Comparison of ENCODE assay signal across 11 cellular contexts in the genomic region with DNA sequence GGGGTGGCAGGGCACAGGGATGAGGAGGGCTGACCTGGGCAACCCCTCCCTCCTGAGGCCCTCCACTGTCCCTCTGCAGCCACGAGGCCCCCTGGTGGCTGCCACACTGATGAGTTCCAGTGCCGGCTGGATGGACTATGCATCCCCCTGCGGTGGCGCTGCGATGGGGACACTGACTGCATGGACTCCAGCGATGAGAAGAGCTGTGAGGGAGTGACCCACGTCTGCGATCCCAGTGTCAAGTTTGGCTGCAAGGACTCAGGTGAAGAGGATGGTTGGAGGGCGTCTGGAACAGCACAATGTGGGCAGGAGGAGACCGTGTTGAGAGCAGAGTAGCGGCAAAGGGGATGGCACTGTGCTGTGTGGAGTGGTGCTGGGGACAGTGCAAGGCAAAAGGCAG. TPM values are rescaled to one million over a fixed set of nuclear protein-coding genes. Genes with fewer than 3 reads are reported as not detected.
DNase-seq lines count a peak whose midpoint lies in the region; ATAC-seq, FAIRE-seq and TF ChIP-seq lines count a peak whose summit lies in the region.
"Had no signal": no experiment of that assay in that cellular context is flagged by ENCODE, and none has a peak within 500 bp of the region (broad histone marks: within the 10 kb centered on the region; RNA-seq: fewer than 3 reads in every experiment).

No MANE protein-coding gene starts in this region.

- peak; percentile 23 for DNase-seq in Caki2 (ENCODE audit: low read depth)
- no peak for DNase-seq in IMR-90
- DNase-seq in activated naive CD4-positive, alpha-beta T cell treated with anti-CD3 and anti-CD28 coated beads, Interleukin-2, amount 50 U/mL, for 16 hours, result peak; percentile 28
- DNase-seq in keratinocyte (ENCODE audit: low read depth, low spot score), result no peak
- DNase-seq in vagina (ENCODE audit: extremely low spot score in 2 of 2), result no peak
- DNase-seq in activated effector memory CD4-positive, alpha-beta T cell treated with anti-CD3 and anti-CD28 coated beads, Interleukin-2, amount 50 U/mL, for 16 hours, result no peak
- DNase-seq in epidermal melanocyte (ENCODE audit: insufficient read length, low spot score), result no peak

- H4K20me1 ChIP-seq in IMR-90 (ENCODE audit: insufficient read depth, low read length), result peaks cover 39% of the 10 kb centered on the region
- H4K20me1 ChIP-seq in keratinocyte (ENCODE audit: control insufficient read depth, extremely low read depth, insufficient read depth, low read length), result no peaks in the 10 kb centered on the region

- peaks cover 87% of the 10 kb centered on the region for H3K36me3 ChIP-seq in IMR-90 (ENCODE audit: control insufficient read depth, insufficient read depth, low read length)
- peaks cover 3 to 16% of the 10 kb centered on the region in 2 experiments for H3K36me3 ChIP-seq in keratinocyte (ENCODE audit: control insufficient read depth in 2 of 2, extremely low read depth in 1 of 2, insufficient read depth in 2 of 2, low read length in 2 of 2)
- peaks cover 0 to 52% of the 10 kb centered on the region in 2 donors for H3K36me3 ChIP-seq in vagina

- in situ Hi-C loops in Caki2 (cut with HindIII; ENCODE audit: low pct_unique_long_range_greater_than_20kb, low sequenced_read_pairs) (loop anchor here (5.0 kb wide), 1 partner anchor 51 kb away; no protein-coding TSS in a partner anchor), IMR-90 (cut with MboI; ENCODE audit: low sequenced_read_pairs) (no loop called here)

- H2BK120ac ChIP-seq in IMR-90 (ENCODE audit: low read depth, low read length), result no peak overlapping the region

- no peak overlapping the region for H4K5ac ChIP-seq in IMR-90 (ENCODE audit: low read depth, low read length)

- no peak overlapping the region for H3K4me2 ChIP-seq in IMR-90 (ENCODE audit: low read depth, low read length)
- H3K4me2 ChIP-seq in keratinocyte (ENCODE audit: control insufficient read depth, extremely low read depth, insufficient read depth, low read depth, low read length), result no peak overlapping the region

- H3K23ac ChIP-seq in IMR-90 (ENCODE audit: low read depth, low read length), result no peak overlapping the region

- dilution Hi-C loops in IMR-90 (cut with HindIII; ENCODE audit: low sequenced_read_pairs, unreplicated experiment), result no loop called here
- dilution Hi-C loops in keratinocyte (cut with MboI; ENCODE audit: extremely low pct_ligation_motif_present, low sequenced_read_pairs), result loop anchor here (5.0 kb wide), 1 partner anchor 41 kb away; no protein-coding TSS in a partner anchor

- H3K4ac ChIP-seq in IMR-90 (ENCODE audit: low read depth, low read length), result no peak overlapping the region

- peaks cover 5 to 55% of the 10 kb centered on the region in 2 experiments for H3K79me1 ChIP-seq in IMR-90 (ENCODE audit: low read depth in 1 of 2, low read length in 2 of 2)

- H4K8ac ChIP-seq in IMR-90 (ENCODE audit: low read depth in 2 of 2, low read length in 2 of 2), result no peak overlapping the region

- FAIRE-seq in keratinocyte (lab: Jason Lieb, UNC), result no peak

- no peak overlapping the region for H3K14ac ChIP-seq in IMR-90 (replicated peaks; ENCODE audit: low read depth, low read length)

- no peak overlapping the region for H4K91ac ChIP-seq in IMR-90 (ENCODE audit: insufficient read depth, low read depth, low read length)

- 87% methylated on average over 10 of the region's 11 CpGs; no CpG with 5 or more reads in 1 of the 2 experiments for WGBS in IMR-90 (ENCODE audit: extremely low coverage in 2 of 2, insufficient read length in 1 of 2), 2 experiments

- H3K9me1 ChIP-seq in IMR-90 (ENCODE audit: insufficient read depth, low read length) (no peaks in the 10 kb centered on the region; the same call in 1 of the 2 replicates), keratinocyte (ENCODE audit: control insufficient read depth, extremely low read depth, insufficient read depth, low read length) (no peaks in the 10 kb centered on the region)

- no peak overlapping the region for H2AK9ac ChIP-seq in IMR-90 (replicated peaks; ENCODE audit: low read depth, low read length, poor library complexity)

- H3K27me3 ChIP-seq in IMR-90 (ENCODE audit: control insufficient read depth, insufficient read depth, low read length), result no peaks in the 10 kb centered on the region
- H3K27me3 ChIP-seq in keratinocyte (ENCODE audit: control insufficient read depth, extremely low read depth, insufficient read depth, low read length), result no peaks in the 10 kb centered on the region
- H3K27me3 ChIP-seq in vagina, result no peaks in the 10 kb centered on the region

- H3K9ac ChIP-seq in IMR-90 (ENCODE audit: low read depth, low read length) (no peak overlapping the region), keratinocyte (ENCODE audit: control insufficient read depth, extremely low read depth, insufficient read depth, low read length) (no peak overlapping the region)

- H3K9me3 ChIP-seq in IMR-90 (ENCODE audit: control insufficient read depth, insufficient read depth, low read length) (no peaks in the 10 kb centered on the region), keratinocyte (ENCODE audit: control insufficient read depth, low read depth, low read length) (no peaks in the 10 kb centered on the region), vagina (no peaks in the 10 kb centered on the region)

- H2BK15ac ChIP-seq in IMR-90 (ENCODE audit: low read depth, low read length), result no peak overlapping the region

- intact Hi-C loops in IMR-90 (cut with micrococcal nuclease) (no loop called here), vagina (cut with DNase I) (loop anchor here (10.0 kb wide), 1 partner anchor 98 kb away; a partner anchor contains a TSS)

- CTCF ChIA-PET in IMR-90 (lab: Yijun Ruan, JAX), result interaction anchor here (0.9 to 1.3 kb wide), 4 partner anchors 42 to 104 kb away, joined by 3 read pairs; no protein-coding TSS in a partner anchor

- no peak overlapping the region for H2BK20ac ChIP-seq in IMR-90 (ENCODE audit: low read depth, low read length)

- no peak overlapping the region for H2BK5ac ChIP-seq in IMR-90 (ENCODE audit: low read depth, low read length, poor library complexity, severe bottlenecking)

- ATAC-seq in IMR-90 (ENCODE audit: low read depth), result peak; percentile 28; the same call in 1 of the 2 replicates
- no peak for ATAC-seq in GM18498 (IDR thresholded peaks at IDR 0.05; ENCODE audit: unreplicated experiment)

- H3K18ac ChIP-seq in IMR-90 (ENCODE audit: low read depth, low read length), result no peak overlapping the region

- no TSS peak for BruUV-seq in IMR-90 (replicated peaks; lab: Mats Ljungman, UMichigan)

- H2AFZ ChIP-seq in IMR-90 (replicated peaks; ENCODE audit: low read length, poor library complexity), result no peak overlapping the region
- H2AFZ ChIP-seq in keratinocyte (ENCODE audit: control insufficient read depth, low read length), result no peak overlapping the region

- H3K4me3 ChIP-seq in IMR-90 (ENCODE audit: insufficient read depth, low read depth, low read length) (no peak overlapping the region), keratinocyte (ENCODE audit: control insufficient read depth in 2 of 3, extremely low read depth in 1 of 3, insufficient read depth in 2 of 3, low read depth in 1 of 3, low read length in 3 of 3) (no peak overlapping the region), vagina (no peak overlapping the region)

- peak; percentile 50 for TF ChIP-seq CTCF in IMR-90 (conservative IDR thresholded peaks at IDR 0.05; ENCODE audit: low read depth, low read length)
- peak in 2 of 3 experiments; percentile 43 to 55 for TF ChIP-seq CTCF in keratinocyte (optimal IDR thresholded peaks at IDR 0.05 in 1 of 3, IDR thresholded peaks at IDR 0.05 in 1 of 3, conservative IDR thresholded peaks at IDR 0.05 in 1 of 3; ENCODE audit: extremely low read depth in 1 of 3, insufficient read depth in 2 of 3, low read length in 3 of 3)
- TF ChIP-seq CTCF in vagina (IDR thresholded peaks at IDR 0.05), result peak in 1 of 3 experiments; percentile 16

- no peak overlapping the region for H3K56ac ChIP-seq in IMR-90 (ENCODE audit: extremely low read depth, insufficient read depth, low read length)

- H3K4me1 ChIP-seq in IMR-90 (ENCODE audit: control insufficient read depth, insufficient read depth, low read length), result peaks cover 8% of the 10 kb centered on the region
- peaks cover 48% of the 10 kb centered on the region for H3K4me1 ChIP-seq in keratinocyte (ENCODE audit: control insufficient read depth, extremely low read depth, insufficient read depth, low read length)
- peaks cover 77% of the 10 kb centered on the region for H3K4me1 ChIP-seq in vagina

- no peak overlapping the region for H3K27ac ChIP-seq in IMR-90 (ENCODE audit: insufficient read depth, low read length)
- H3K27ac ChIP-seq in keratinocyte (ENCODE audit: control insufficient read depth, insufficient read depth, low read length), result no peak overlapping the region
- H3K27ac ChIP-seq in vagina, result peak overlapping the region; percentile 69

- H2AK5ac ChIP-seq in IMR-90 (ENCODE audit: low read depth, low read length), result no peak overlapping the region

- TF ChIP-seq POLR2A in IMR-90 (IDR thresholded peaks at IDR 0.05; ENCODE audit: low read depth, low read length) (no peak), vagina (IDR thresholded peaks at IDR 0.05) (no peak)

- H3K79me2 ChIP-seq in keratinocyte (ENCODE audit: control insufficient read depth, insufficient read depth, low read length), result no peaks in the 10 kb centered on the region

- POLR2A ChIA-PET in IMR-90 (lab: Charles Lee; ENCODE audit: unreplicated experiment), result no interaction called here

- TF ChIP-seq RAD21 in IMR-90 (IDR thresholded peaks at IDR 0.05; ENCODE audit: low read length), result peak; percentile 42

RNA-seq across cellular contexts. Expression of a gene that starts 25.7 kb away (rescaled TPM):
- not detected in 2 replicates for total RNA-seq in Caki2 (2014; rRNA removed; shearing (Covaris generic); ENCODE audit: low replicate concordance)
- total RNA-seq in IMR-90 (2012; rRNA removed), result not detected in 2 replicates
- not detected in 2 replicates for polyA plus RNA-seq in IMR-90 (2012; rRNA removed)
- polyA plus RNA-seq in IMR-90 (2012; cell fraction: cytosol; rRNA removed), result not detected in 2 replicates
- not detected in 2 replicates for polyA plus RNA-seq in IMR-90 (2012; cell fraction: nucleus; rRNA removed; ENCODE audit: low replicate concordance)
- polyA plus RNA-seq in keratinocyte, result not detected in 3 replicates
- not detected for polyA plus RNA-seq in keratinocyte (2011; ENCODE audit: low read depth)
- polyA plus RNA-seq in keratinocyte (2011; cell fraction: cytosol; rRNA removed), result not detected in 2 replicates
- not detected in 2 replicates for polyA plus RNA-seq in keratinocyte (2011; cell fraction: nucleus; rRNA removed)
- not detected in 2 replicates for polyA plus RNA-seq in keratinocyte (2012; ENCODE audit: low replicate concordance)
- not detected in 3 replicates for polyA minus RNA-seq in keratinocyte
- polyA minus RNA-seq in keratinocyte (2011; cell fraction: cytosol; rRNA and poly(A)+ RNA removed), result not detected
- polyA minus RNA-seq in keratinocyte (2011; cell fraction: nucleus; rRNA and poly(A)+ RNA removed), result not detected in 2 replicates
- total RNA-seq in vagina, result not detected
- total RNA-seq: M059J had no signal
- polyA plus RNA-seq: immature natural killer cell, thymus had no signal

RNA-seq across cellular contexts. Expression of a gene that starts 43.5 kb away (rescaled TPM):
- total RNA-seq in Caki2 (2014; rRNA removed; shearing (Covaris generic); ENCODE audit: low replicate concordance), result 0.54 TPM in 1 of 2 replicates, not detected in the other
- total RNA-seq in IMR-90 (2012; rRNA removed) (0.36 and 0.56 TPM in 2 replicates), vagina (3.2 TPM)
- polyA plus RNA-seq in IMR-90 (2012; rRNA removed) (3.3 and 3.8 TPM in 2 replicates), keratinocyte (0.97 to 1.4 TPM (median 1.2 TPM) in 3 replicates)
- polyA plus RNA-seq in IMR-90 (2012; cell fraction: cytosol; rRNA removed), result 4.8 and 7.5 TPM in 2 replicates
- 3.3 and 5.8 TPM in 2 replicates for polyA plus RNA-seq in IMR-90 (2012; cell fraction: nucleus; rRNA removed; ENCODE audit: low replicate concordance)
- polyA plus RNA-seq in keratinocyte (2011; ENCODE audit: low read depth), result 1.2 TPM
- polyA plus RNA-seq in keratinocyte (2011; cell fraction: cytosol; rRNA removed), result 0.66 and 1.9 TPM in 2 replicates
- polyA plus RNA-seq in keratinocyte (2011; cell fraction: nucleus; rRNA removed), result 1.7 and 2.1 TPM in 2 replicates
- 4.3 and 9.2 TPM in 2 replicates for polyA plus RNA-seq in keratinocyte (2012; ENCODE audit: low replicate concordance)
- 1.1 to 3.6 TPM (median 1.1 TPM) in 3 replicates for polyA minus RNA-seq in keratinocyte
- polyA minus RNA-seq in keratinocyte (2011; cell fraction: cytosol; rRNA and poly(A)+ RNA removed), result 8.2 TPM
- polyA minus RNA-seq in keratinocyte (2011; cell fraction: nucleus; rRNA and poly(A)+ RNA removed), result 2.1 and 2.2 TPM in 2 replicates
- polyA plus RNA-seq: immature natural killer cell had no signal

RNA-seq across cellular contexts. Expression of a gene that starts 44.8 kb away (rescaled TPM):
- total RNA-seq in Caki2 (2014; rRNA removed; shearing (Covaris generic); ENCODE audit: low replicate concordance), result 23.5 and 28.4 TPM in 2 replicates
- total RNA-seq in IMR-90 (2012; rRNA removed) (73.1 and 75.5 TPM in 2 replicates), vagina (477 TPM)
- polyA plus RNA-seq in IMR-90 (2012; rRNA removed) (142 and 155 TPM in 2 replicates), keratinocyte (4.9 to 11.3 TPM (median 9.6 TPM) in 3 replicates)
- 119 and 250 TPM in 2 replicates for polyA plus RNA-seq in IMR-90 (2012; cell fraction: cytosol; rRNA removed)
- 252 and 565 TPM in 2 replicates for polyA plus RNA-seq in IMR-90 (2012; cell fraction: nucleus; rRNA removed; ENCODE audit: low replicate concordance)
- 19.2 TPM for polyA plus RNA-seq in keratinocyte (2011; ENCODE audit: low read depth)
- polyA plus RNA-seq in keratinocyte (2011; cell fraction: cytosol; rRNA removed), result 2.6 and 5.7 TPM in 2 replicates
- polyA plus RNA-seq in keratinocyte (2011; cell fraction: nucleus; rRNA removed), result 62.8 and 95.2 TPM in 2 replicates
- 13.4 and 18.9 TPM in 2 replicates for polyA plus RNA-seq in keratinocyte (2012; ENCODE audit: low replicate concordance)
- 69.3 to 132 TPM (median 78.4 TPM) in 3 replicates for polyA minus RNA-seq in keratinocyte
- polyA minus RNA-seq in keratinocyte (2011; cell fraction: cytosol; rRNA and poly(A)+ RNA removed), result 33.6 TPM
- 159 and 202 TPM in 2 replicates for polyA minus RNA-seq in keratinocyte (2011; cell fraction: nucleus; rRNA and poly(A)+ RNA removed)

RNA-seq across cellular contexts. Expression of a gene that starts 56.4 kb away (rescaled TPM):
- total RNA-seq in Caki2 (2014; rRNA removed; shearing (Covaris generic); ENCODE audit: low replicate concordance), result 246 and 291 TPM in 2 replicates
- total RNA-seq in IMR-90 (2012; rRNA removed) (225 and 266 TPM in 2 replicates), vagina (54.0 TPM)
- polyA plus RNA-seq in IMR-90 (2012; rRNA removed) (302 and 364 TPM in 2 replicates), keratinocyte (84.0 to 180 TPM (median 128 TPM) in 3 replicates)
- polyA plus RNA-seq in IMR-90 (2012; cell fraction: cytosol; rRNA removed), result 201 and 323 TPM in 2 replicates
- polyA plus RNA-seq in IMR-90 (2012; cell fraction: nucleus; rRNA removed; ENCODE audit: low replicate concordance), result 303 and 511 TPM in 2 replicates
- polyA plus RNA-seq in keratinocyte (2011; ENCODE audit: low read depth), result 82.9 TPM
- polyA plus RNA-seq in keratinocyte (2011; cell fraction: cytosol; rRNA removed), result 78.8 and 160 TPM in 2 replicates
- polyA plus RNA-seq in keratinocyte (2011; cell fraction: nucleus; rRNA removed), result 115 and 120 TPM in 2 replicates
- polyA plus RNA-seq in keratinocyte (2012; ENCODE audit: low replicate concordance), result 141 and 149 TPM in 2 replicates
- polyA minus RNA-seq in keratinocyte, result 138 to 210 TPM (median 151 TPM) in 3 replicates
- polyA minus RNA-seq in keratinocyte (2011; cell fraction: cytosol; rRNA and poly(A)+ RNA removed), result 125 TPM
- polyA minus RNA-seq in keratinocyte (2011; cell fraction: nucleus; rRNA and poly(A)+ RNA removed), result 64.8 and 69.3 TPM in 2 replicates

Comparison
In these comparisons a context has a peak if more than half of its experiments do, and no peak if none do; other contexts are left out.
1. DNase-seq: peak in Caki2 (single experiment) and activated naive CD4-positive, alpha-beta T cell treated with anti-CD3 and anti-CD28 coated beads, Interleukin-2, amount 50 U/mL, for 16 hours (single experiment); none in IMR-90 (single experiment), keratinocyte (single experiment), vagina (0 of 2), activated effector memory CD4-positive, alpha-beta T cell treated with anti-CD3 and anti-CD28 coated beads, Interleukin-2, amount 50 U/mL, for 16 hours (single experiment) and epidermal melanocyte (single experiment).